1 cellular context compared by ENCODE assay signal in the genomic region with DNA sequence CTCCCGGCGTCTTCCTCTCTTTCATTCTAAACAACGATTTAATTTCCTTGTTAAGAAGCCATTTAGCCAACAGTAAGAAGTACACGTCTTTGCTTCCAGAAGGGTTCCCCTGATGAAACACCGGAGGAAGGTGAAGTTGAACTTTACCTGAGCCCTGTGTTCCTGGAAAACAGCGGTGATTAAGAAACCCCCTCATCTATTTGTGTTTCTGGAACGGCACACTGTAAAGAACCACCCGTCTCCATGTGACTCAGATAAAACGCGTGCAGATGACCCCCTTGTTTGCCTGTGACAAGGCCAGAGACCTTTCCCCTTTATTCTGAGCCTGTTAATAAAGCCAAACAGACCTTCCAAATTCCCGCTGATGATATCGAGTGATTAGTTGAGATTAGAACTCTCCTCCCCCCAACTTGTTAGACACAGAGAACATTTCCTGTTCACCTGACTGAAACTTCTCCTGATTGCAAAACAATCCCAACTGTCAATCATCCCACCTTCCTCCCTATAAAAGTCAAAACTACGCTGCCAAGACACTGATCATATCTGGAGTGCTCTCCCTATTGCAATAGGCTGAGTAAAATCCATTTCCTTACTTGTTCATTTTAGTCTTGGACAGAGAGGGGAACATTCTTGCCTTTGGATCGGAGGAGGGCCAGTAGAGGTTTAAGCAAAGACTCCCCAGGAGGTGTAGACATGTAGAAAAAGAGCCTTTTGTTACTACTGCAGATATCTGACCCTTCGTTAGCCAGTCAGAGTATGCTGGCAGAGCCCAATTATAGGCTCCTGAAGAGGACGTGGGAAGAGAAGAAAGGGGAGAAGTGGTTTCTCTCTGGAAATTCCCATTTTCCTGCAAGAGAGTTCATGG.
TF ChIP-seq lines count a peak whose summit lies in the region.

No MANE protein-coding gene starts in this region.

TF ChIP-seq in K562, 482 proteins besides CTCF, POLR2A, EP300 and RAD21 (continued from another document and continues in another):
- TF ChIP-seq, protein P1, sequence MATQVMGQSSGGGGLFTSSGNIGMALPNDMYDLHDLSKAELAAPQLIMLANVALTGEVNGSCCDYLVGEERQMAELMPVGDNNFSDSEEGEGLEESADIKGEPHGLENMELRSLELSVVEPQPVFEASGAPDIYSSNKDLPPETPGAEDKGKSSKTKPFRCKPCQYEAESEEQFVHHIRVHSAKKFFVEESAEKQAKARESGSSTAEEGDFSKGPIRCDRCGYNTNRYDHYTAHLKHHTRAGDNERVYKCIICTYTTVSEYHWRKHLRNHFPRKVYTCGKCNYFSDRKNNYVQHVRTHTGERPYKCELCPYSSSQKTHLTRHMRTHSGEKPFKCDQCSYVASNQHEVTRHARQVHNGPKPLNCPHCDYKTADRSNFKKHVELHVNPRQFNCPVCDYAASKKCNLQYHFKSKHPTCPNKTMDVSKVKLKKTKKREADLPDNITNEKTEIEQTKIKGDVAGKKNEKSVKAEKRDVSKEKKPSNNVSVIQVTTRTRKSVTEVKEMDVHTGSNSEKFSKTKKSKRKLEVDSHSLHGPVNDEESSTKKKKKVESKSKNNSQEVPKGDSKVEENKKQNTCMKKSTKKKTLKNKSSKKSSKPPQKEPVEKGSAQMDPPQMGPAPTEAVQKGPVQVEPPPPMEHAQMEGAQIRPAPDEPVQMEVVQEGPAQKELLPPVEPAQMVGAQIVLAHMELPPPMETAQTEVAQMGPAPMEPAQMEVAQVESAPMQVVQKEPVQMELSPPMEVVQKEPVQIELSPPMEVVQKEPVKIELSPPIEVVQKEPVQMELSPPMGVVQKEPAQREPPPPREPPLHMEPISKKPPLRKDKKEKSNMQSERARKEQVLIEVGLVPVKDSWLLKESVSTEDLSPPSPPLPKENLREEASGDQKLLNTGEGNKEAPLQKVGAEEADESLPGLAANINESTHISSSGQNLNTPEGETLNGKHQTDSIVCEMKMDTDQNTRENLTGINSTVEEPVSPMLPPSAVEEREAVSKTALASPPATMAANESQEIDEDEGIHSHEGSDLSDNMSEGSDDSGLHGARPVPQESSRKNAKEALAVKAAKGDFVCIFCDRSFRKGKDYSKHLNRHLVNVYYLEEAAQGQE (CRISPR knock-in tag; IDR thresholded peaks at IDR 0.05; ENCODE audit: low read depth) = no peak
- TF ChIP-seq, protein P2, sequence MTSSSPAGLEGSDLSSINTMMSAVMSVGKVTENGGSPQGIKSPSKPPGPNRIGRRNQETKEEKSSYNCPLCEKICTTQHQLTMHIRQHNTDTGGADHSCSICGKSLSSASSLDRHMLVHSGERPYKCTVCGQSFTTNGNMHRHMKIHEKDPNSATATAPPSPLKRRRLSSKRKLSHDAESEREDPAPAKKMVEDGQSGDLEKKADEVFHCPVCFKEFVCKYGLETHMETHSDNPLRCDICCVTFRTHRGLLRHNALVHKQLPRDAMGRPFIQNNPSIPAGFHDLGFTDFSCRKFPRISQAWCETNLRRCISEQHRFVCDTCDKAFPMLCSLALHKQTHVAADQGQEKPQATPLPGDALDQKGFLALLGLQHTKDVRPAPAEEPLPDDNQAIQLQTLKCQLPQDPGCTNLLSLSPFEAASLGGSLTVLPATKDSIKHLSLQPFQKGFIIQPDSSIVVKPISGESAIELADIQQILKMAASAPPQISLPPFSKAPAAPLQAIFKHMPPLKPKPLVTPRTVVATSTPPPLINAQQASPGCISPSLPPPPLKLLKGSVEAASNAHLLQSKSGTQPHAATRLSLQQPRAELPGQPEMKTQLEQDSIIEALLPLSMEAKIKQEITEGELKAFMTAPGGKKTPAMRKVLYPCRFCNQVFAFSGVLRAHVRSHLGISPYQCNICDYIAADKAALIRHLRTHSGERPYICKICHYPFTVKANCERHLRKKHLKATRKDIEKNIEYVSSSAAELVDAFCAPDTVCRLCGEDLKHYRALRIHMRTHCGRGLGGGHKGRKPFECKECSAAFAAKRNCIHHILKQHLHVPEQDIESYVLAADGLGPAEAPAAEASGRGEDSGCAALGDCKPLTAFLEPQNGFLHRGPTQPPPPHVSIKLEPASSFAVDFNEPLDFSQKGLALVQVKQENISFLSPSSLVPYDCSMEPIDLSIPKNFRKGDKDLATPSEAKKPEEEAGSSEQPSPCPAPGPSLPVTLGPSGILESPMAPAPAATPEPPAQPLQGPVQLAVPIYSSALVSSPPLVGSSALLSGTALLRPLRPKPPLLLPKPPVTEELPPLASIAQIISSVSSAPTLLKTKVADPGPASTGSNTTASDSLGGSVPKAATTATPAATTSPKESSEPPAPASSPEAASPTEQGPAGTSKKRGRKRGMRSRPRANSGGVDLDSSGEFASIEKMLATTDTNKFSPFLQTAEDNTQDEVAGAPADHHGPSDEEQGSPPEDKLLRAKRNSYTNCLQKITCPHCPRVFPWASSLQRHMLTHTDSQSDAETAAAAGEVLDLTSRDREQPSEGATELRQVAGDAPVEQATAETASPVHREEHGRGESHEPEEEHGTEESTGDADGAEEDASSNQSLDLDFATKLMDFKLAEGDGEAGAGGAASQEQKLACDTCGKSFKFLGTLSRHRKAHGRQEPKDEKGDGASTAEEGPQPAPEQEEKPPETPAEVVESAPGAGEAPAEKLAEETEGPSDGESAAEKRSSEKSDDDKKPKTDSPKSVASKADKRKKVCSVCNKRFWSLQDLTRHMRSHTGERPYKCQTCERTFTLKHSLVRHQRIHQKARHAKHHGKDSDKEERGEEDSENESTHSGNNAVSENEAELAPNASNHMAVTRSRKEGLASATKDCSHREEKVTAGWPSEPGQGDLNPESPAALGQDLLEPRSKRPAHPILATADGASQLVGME (CRISPR knock-in tag; IDR thresholded peaks at IDR 0.05) = 0 out of 2 replicates have a peak, but pooled peaks have one; percentile 15
- TF ChIP-seq, protein P3, sequence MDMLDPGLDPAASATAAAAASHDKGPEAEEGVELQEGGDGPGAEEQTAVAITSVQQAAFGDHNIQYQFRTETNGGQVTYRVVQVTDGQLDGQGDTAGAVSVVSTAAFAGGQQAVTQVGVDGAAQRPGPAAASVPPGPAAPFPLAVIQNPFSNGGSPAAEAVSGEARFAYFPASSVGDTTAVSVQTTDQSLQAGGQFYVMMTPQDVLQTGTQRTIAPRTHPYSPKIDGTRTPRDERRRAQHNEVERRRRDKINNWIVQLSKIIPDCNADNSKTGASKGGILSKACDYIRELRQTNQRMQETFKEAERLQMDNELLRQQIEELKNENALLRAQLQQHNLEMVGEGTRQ (CRISPR knock-in tag; IDR thresholded peaks at IDR 0.05) = no peak; the same call in 1 of the 2 replicates
- TF ChIP-seq FIP1L1 (IDR thresholded peaks at IDR 0.05; ENCODE audit: low read depth, low read length, poor library complexity, severe bottlenecking) (no peak), ZNF316 (IDR thresholded peaks at IDR 0.05) (no peak), ZNF408 (CRISPR knock-in tag; IDR thresholded peaks at IDR 0.05; ENCODE audit: low read depth) (no peak), BDP1 (IDR thresholded peaks at IDR 0.05; ENCODE audit: insufficient read depth, insufficient read length) (no peak), SNRNP70 (optimal IDR thresholded peaks at IDR 0.05; ENCODE audit: low read depth, low read length) (no peak), ZNF41 (CRISPR knock-in tag; conservative IDR thresholded peaks at IDR 0.05) (no peak), ZKSCAN3 (CRISPR knock-in tag; IDR thresholded peaks at IDR 0.05) (no peak), DACH1 (IDR thresholded peaks at IDR 0.05; ENCODE audit: partially characterized antibody) (no peak), ZSCAN29 (IDR thresholded peaks at IDR 0.05) (no peak), NCOA4 (IDR thresholded peaks at IDR 0.05; ENCODE audit: partially characterized antibody) (no peak), ZNF696 (CRISPR knock-in tag; conservative IDR thresholded peaks at IDR 0.05) (no peak), FUS (optimal IDR thresholded peaks at IDR 0.05; ENCODE audit: low read depth, low read length) (no peak), POLR2H (tag; IDR thresholded peaks at IDR 0.05; ENCODE audit: low read depth) (no peak; the same call in none of the 2 replicates), ZNF311 (CRISPR knock-in tag; IDR thresholded peaks at IDR 0.05) (no peak), L3MBTL2 (IDR thresholded peaks at IDR 0.05) (peak; percentile 39; the same call in 1 of the 2 replicates), NONO (IDR thresholded peaks at IDR 0.05; ENCODE audit: low read depth in 2 of 2, low read length in 1 of 2) (no peak), ETV1 (tag; conservative IDR thresholded peaks at IDR 0.05; ENCODE audit: low read depth) (0 out of 2 replicates have a peak, but pooled peaks have one; percentile 40), ZNF766 (CRISPR knock-in tag; conservative IDR thresholded peaks at IDR 0.05) (no peak), TEAD1 (CRISPR knock-in tag; IDR thresholded peaks at IDR 0.05) (no peak), TAF1 (IDR thresholded peaks at IDR 0.05; ENCODE audit: control insufficient read depth, extremely low read depth, insufficient read depth, low read length, severe bottlenecking) (no peak), TFAM (CRISPR knock-in tag; conservative IDR thresholded peaks at IDR 0.05) (no peak), CHD4 (IDR thresholded peaks at IDR 0.05; ENCODE audit: insufficient read depth, insufficient replicate concordance, low read depth, low read length, poor library complexity, severe bottlenecking) (no peak), NFRKB (IDR thresholded peaks at IDR 0.05; ENCODE audit: low read depth) (0 out of 2 replicates have a peak, but pooled peaks have one; percentile 18), CC2D1A (IDR thresholded peaks at IDR 0.05) (no peak), ETV6 (IDR thresholded peaks at IDR 0.05; ENCODE audit: borderline replicate concordance in 1 of 2, low read depth in 2 of 2, low read length in 1 of 2) (no peak), ETV6 (CRISPR knock-in tag; IDR thresholded peaks at IDR 0.05; ENCODE audit: borderline replicate concordance) (no peak), CBX1 (IDR thresholded peaks at IDR 0.05; ENCODE audit: low read depth) (no peak), MAFF (IDR thresholded peaks at IDR 0.05; ENCODE audit: low read length) (no peak)
- TF ChIP-seq, protein P4, sequence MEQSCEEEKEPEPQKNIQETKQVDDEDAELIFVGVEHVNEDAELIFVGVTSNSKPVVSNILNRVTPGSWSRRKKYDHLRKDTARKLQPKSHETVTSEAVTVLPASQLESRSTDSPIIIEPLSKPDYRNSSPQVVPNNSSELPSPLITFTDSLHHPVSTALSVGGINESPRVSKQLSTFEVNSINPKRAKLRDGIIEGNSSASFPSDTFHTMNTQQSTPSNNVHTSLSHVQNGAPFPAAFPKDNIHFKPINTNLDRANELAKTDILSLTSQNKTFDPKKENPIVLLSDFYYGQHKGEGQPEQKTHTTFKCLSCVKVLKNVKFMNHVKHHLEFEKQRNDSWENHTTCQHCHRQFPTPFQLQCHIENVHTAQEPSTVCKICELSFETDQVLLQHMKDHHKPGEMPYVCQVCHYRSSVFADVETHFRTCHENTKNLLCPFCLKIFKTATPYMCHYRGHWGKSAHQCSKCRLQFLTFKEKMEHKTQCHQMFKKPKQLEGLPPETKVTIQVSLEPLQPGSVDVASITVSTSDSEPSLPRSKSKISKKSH (CRISPR knock-in tag; IDR thresholded peaks at IDR 0.05) = no peak
- TF ChIP-seq, protein P5, sequence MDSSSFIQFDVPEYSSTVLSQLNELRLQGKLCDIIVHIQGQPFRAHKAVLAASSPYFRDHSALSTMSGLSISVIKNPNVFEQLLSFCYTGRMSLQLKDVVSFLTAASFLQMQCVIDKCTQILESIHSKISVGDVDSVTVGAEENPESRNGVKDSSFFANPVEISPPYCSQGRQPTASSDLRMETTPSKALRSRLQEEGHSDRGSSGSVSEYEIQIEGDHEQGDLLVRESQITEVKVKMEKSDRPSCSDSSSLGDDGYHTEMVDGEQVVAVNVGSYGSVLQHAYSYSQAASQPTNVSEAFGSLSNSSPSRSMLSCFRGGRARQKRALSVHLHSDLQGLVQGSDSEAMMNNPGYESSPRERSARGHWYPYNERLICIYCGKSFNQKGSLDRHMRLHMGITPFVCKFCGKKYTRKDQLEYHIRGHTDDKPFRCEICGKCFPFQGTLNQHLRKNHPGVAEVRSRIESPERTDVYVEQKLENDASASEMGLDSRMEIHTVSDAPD (CRISPR knock-in tag; IDR thresholded peaks at IDR 0.05) = no peak
- TF ChIP-seq, protein P6, sequence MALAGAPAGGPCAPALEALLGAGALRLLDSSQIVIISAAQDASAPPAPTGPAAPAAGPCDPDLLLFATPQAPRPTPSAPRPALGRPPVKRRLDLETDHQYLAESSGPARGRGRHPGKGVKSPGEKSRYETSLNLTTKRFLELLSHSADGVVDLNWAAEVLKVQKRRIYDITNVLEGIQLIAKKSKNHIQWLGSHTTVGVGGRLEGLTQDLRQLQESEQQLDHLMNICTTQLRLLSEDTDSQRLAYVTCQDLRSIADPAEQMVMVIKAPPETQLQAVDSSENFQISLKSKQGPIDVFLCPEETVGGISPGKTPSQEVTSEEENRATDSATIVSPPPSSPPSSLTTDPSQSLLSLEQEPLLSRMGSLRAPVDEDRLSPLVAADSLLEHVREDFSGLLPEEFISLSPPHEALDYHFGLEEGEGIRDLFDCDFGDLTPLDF (CRISPR knock-in tag; IDR thresholded peaks at IDR 0.05) = no peak; the same call in 1 of the 2 replicates
- TF ChIP-seq, protein P7, sequence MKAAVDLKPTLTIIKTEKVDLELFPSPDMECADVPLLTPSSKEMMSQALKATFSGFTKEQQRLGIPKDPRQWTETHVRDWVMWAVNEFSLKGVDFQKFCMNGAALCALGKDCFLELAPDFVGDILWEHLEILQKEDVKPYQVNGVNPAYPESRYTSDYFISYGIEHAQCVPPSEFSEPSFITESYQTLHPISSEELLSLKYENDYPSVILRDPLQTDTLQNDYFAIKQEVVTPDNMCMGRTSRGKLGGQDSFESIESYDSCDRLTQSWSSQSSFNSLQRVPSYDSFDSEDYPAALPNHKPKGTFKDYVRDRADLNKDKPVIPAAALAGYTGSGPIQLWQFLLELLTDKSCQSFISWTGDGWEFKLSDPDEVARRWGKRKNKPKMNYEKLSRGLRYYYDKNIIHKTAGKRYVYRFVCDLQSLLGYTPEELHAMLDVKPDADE (conservative IDR thresholded peaks at IDR 0.05; ENCODE audit: control insufficient read depth, low read depth, low read length) = no peak
- TF ChIP-seq, protein P8, sequence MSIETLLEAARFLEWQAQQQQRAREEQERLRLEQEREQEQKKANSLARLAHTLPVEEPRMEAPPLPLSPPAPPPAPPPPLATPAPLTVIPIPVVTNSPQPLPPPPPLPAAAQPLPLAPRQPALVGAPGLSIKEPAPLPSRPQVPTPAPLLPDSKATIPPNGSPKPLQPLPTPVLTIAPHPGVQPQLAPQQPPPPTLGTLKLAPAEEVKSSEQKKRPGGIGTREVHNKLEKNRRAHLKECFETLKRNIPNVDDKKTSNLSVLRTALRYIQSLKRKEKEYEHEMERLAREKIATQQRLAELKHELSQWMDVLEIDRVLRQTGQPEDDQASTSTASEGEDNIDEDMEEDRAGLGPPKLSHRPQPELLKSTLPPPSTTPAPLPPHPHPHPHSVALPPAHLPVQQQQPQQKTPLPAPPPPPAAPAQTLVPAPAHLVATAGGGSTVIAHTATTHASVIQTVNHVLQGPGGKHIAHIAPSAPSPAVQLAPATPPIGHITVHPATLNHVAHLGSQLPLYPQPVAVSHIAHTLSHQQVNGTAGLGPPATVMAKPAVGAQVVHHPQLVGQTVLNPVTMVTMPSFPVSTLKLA (conservative IDR thresholded peaks at IDR 0.05) = 0 out of 4 replicates have a peak, but pooled peaks have one; percentile 7 to 18
- TF ChIP-seq, protein P9, sequence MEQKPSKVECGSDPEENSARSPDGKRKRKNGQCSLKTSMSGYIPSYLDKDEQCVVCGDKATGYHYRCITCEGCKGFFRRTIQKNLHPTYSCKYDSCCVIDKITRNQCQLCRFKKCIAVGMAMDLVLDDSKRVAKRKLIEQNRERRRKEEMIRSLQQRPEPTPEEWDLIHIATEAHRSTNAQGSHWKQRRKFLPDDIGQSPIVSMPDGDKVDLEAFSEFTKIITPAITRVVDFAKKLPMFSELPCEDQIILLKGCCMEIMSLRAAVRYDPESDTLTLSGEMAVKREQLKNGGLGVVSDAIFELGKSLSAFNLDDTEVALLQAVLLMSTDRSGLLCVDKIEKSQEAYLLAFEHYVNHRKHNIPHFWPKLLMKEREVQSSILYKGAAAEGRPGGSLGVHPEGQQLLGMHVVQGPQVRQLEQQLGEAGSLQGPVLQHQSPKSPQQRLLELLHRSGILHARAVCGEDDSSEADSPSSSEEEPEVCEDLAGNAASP (IDR thresholded peaks at IDR 0.05) = no peak
